8 cellular contexts compared by ENCODE assay signal in genomic region chr1:28233264-28233606, GRCh38. TPM values are rescaled to one million over a fixed set of nuclear protein-coding genes. Genes with fewer than 3 reads are reported as not detected.
DNase-seq lines count a peak whose midpoint lies in the region; ATAC-seq, FAIRE-seq and TF ChIP-seq lines count a peak whose summit lies in the region.

No MANE protein-coding gene starts in this region.

- H3K27me3 Mint-ChIP-seq in chondrocyte (ENCODE audit: low read depth) = no peaks in the 10 kb centered on the region
- no peaks in the 10 kb centered on the region for H3K27me3 Mint-ChIP-seq in natural killer cell treated with Interleukin-12 subunit alpha and Interleukin-12 subunit beta and Interleukin-15 and Interleukin-18, amount 100 ng/mL, for 72 hours

- peaks cover 73% of the 10 kb centered on the region for H3K79me2 ChIP-seq in Karpas-422 (ENCODE audit: low read length)

- H3K9me3 ChIP-seq in Karpas-422 (ENCODE audit: low read length) = no peaks in the 10 kb centered on the region

- peaks cover 8% of the 10 kb centered on the region; the same call in 1 of the 2 replicates for H4K20me1 ChIP-seq in Karpas-422 (ENCODE audit: insufficient read depth, low read depth, low read length)

- H3K27ac Mint-ChIP-seq in chondrocyte (ENCODE audit: unreplicated experiment) = peak overlapping the region; percentile 32
- peak overlapping the region; percentile 94 to 98 for H3K27ac Mint-ChIP-seq in natural killer cell treated with Interleukin-12 subunit alpha and Interleukin-12 subunit beta and Interleukin-15 and Interleukin-18, amount 100 ng/mL, for 72 hours

- H3K36me3 ChIP-seq in Karpas-422 (ENCODE audit: insufficient read depth, low read length) = peaks cover 21% of the 10 kb centered on the region; the same call in 1 of the 2 replicates

- H3K4me1 Mint-ChIP-seq in chondrocyte (ENCODE audit: low read depth) = peaks cover 34% of the 10 kb centered on the region
- H3K4me1 Mint-ChIP-seq in natural killer cell treated with Interleukin-12 subunit alpha and Interleukin-12 subunit beta and Interleukin-15 and Interleukin-18, amount 100 ng/mL, for 72 hours (ENCODE audit: low read depth in 2 of 2) = peaks cover 11 to 17% of the 10 kb centered on the region in 2 donors

- H3K9me3 Mint-ChIP-seq in chondrocyte (ENCODE audit: low read depth) = no peaks in the 10 kb centered on the region
- no peaks in the 10 kb centered on the region for H3K9me3 Mint-ChIP-seq in natural killer cell treated with Interleukin-12 subunit alpha and Interleukin-12 subunit beta and Interleukin-15 and Interleukin-18, amount 100 ng/mL, for 72 hours

- peak overlapping the region; percentile 75 for H3K4me2 ChIP-seq in Karpas-422 (ENCODE audit: low read depth, low read length, poor library complexity, severe bottlenecking)

- H3K27me3 ChIP-seq in Karpas-422 (ENCODE audit: low read length) = no peaks in the 10 kb centered on the region

- no peak overlapping the region for H3K4me3 Mint-ChIP-seq in chondrocyte (ENCODE audit: unreplicated experiment)
- peak overlapping the region; percentile 45 for H3K4me3 Mint-ChIP-seq in natural killer cell treated with Interleukin-12 subunit alpha and Interleukin-12 subunit beta and Interleukin-15 and Interleukin-18, amount 100 ng/mL, for 72 hours

- DNase-seq in AG10803 (ENCODE audit: low read depth) = no peak
- no peak for DNase-seq in Karpas-422
- no peak for DNase-seq in chondrocyte (ENCODE audit: low spot score)
- no peak for DNase-seq in natural killer cell treated with Interleukin-12 subunit alpha and Interleukin-12 subunit beta and Interleukin-15 and Interleukin-18, amount 100 ng/mL, for 72 hours (ENCODE audit: low spot score)
- no peak for DNase-seq in SKM-1 treated with dmso at 0.1 percent for 144 hours (lab: John Stamatoyannopoulos, UW; ENCODE audit: unreplicated experiment)
- no peak for DNase-seq in GM19239 (ENCODE audit: insufficient read length, low spot score)

- H3K4me1 ChIP-seq in Karpas-422 (ENCODE audit: low read length) = peaks cover 38% of the 10 kb centered on the region

- H2AFZ ChIP-seq in Karpas-422 (ENCODE audit: low read length) = no peak overlapping the region

- no peak for ATAC-seq in natural killer cell treated with Interleukin-12 subunit alpha and Interleukin-12 subunit beta and Interleukin-15 and Interleukin-18, amount 100 ng/mL, for 72 hours
- no peak for ATAC-seq in HG03280 (IDR thresholded peaks at IDR 0.05; ENCODE audit: unreplicated experiment)
- no peak for ATAC-seq in GM18519 (IDR thresholded peaks at IDR 0.05; ENCODE audit: low FRiP score, unreplicated experiment)

- TF ChIP-seq CTCF in AG10803 (conservative IDR thresholded peaks at IDR 0.05; ENCODE audit: low read length) (no peak), chondrocyte (IDR thresholded peaks at IDR 0.05) (no peak)

- peaks cover 3% of the 10 kb centered on the region for H3K36me3 Mint-ChIP-seq in chondrocyte (ENCODE audit: low read depth)
- peaks cover 10% of the 10 kb centered on the region for H3K36me3 Mint-ChIP-seq in natural killer cell treated with Interleukin-12 subunit alpha and Interleukin-12 subunit beta and Interleukin-15 and Interleukin-18, amount 100 ng/mL, for 72 hours

- FAIRE-seq in GM19239 (lab: Jason Lieb, UNC) = no peak

- no peak overlapping the region for H3K9ac ChIP-seq in Karpas-422 (ENCODE audit: low read length)

- H3K4me3 ChIP-seq in AG10803 (ENCODE audit: low read length) (peak overlapping the region; percentile 95), Karpas-422 (ENCODE audit: low read length) (no peak overlapping the region)

- no peak overlapping the region for H3K27ac ChIP-seq in Karpas-422 (ENCODE audit: low read length)

- H3K9me2 ChIP-seq in Karpas-422 (replicated peaks; ENCODE audit: insufficient read depth, low read length) = no peaks in the 10 kb centered on the region

RNA-seq across cellular contexts. Expression of gene DNAJC8, which starts 0.4 kb away (rescaled TPM):
- 56.9 and 71.8 TPM in 2 replicates for total RNA-seq in Karpas-422 (2014; rRNA removed; shearing (Covaris generic); ENCODE audit: low replicate concordance)
- total RNA-seq in chondrocyte = 69.2 to 85.6 TPM (median 72.8 TPM) in 3 replicates
- 100 to 1,000 TPM in 1 of 2 donors, 10 to 100 TPM in 1; 62.8 to 103 TPM for total RNA-seq in natural killer cell treated with Interleukin-12 subunit alpha and Interleukin-12 subunit beta and Interleukin-15 and Interleukin-18, amount 100 ng/mL, for 72 hours

RNA-seq across cellular contexts. Expression of gene ATP5IF1, which starts 2.7 kb away (rescaled TPM):
- total RNA-seq in Karpas-422 (2014; rRNA removed; shearing (Covaris generic); ENCODE audit: low replicate concordance) = 248 and 524 TPM in 2 replicates
- 125 to 175 TPM (median 137 TPM) in 3 replicates for total RNA-seq in chondrocyte
- total RNA-seq in natural killer cell treated with Interleukin-12 subunit alpha and Interleukin-12 subunit beta and Interleukin-15 and Interleukin-18, amount 100 ng/mL, for 72 hours = 100 to 1,000 TPM; 112 to 125 TPM

RNA-seq across cellular contexts. Expression of gene SESN2, which starts 26.1 kb away (rescaled TPM):
- total RNA-seq in Karpas-422 (2014; rRNA removed; shearing (Covaris generic); ENCODE audit: low replicate concordance) = 35.1 and 46.0 TPM in 2 replicates
- 11.6 to 56.2 TPM (median 54.7 TPM) in 3 replicates for total RNA-seq in chondrocyte
- total RNA-seq in natural killer cell treated with Interleukin-12 subunit alpha and Interleukin-12 subunit beta and Interleukin-15 and Interleukin-18, amount 100 ng/mL, for 72 hours = 10 to 100 TPM; 26.4 to 36.1 TPM

RNA-seq across cellular contexts. Expression of gene PTAFR, which starts 56.7 kb away (rescaled TPM):
- total RNA-seq in Karpas-422 (2014; rRNA removed; shearing (Covaris generic); ENCODE audit: low replicate concordance) = 37.8 and 74.2 TPM in 2 replicates
- 0.07 to 0.10 TPM in 2 of 3 replicates, not detected in the other for total RNA-seq in chondrocyte
- total RNA-seq in natural killer cell treated with Interleukin-12 subunit alpha and Interleukin-12 subunit beta and Interleukin-15 and Interleukin-18, amount 100 ng/mL, for 72 hours = 1 to 10 TPM; 1.3 to 2.0 TPM
